In the genomic region with DNA sequence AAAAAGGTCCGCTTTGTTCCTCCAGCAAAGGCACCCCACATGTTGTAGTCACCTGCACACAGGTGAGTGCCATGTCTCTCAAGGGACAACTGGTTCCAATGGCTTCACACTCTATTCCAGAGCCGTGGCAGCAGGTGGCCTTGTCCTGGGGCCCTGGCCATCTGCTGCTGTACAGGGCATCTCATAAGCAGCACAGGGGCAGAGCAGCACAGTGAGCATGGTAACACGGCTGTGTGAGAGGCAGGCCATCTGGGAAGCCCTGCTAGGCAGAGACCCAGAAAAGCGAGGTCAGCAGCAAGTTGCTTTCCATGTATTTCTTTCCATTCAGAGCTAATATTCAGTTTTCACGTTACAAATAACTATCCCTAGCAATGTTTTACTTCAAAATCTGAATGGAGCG, we compare ENCODE assay signal across 25 cellular contexts. TPM values are rescaled to one million over a fixed set of nuclear protein-coding genes. Genes with fewer than 3 reads are reported as not detected.
"Had no signal": no experiment of that assay in that cellular context is flagged by ENCODE, and none has a peak within 500 bp of the region (broad histone marks: within the 10 kb centered on the region; RNA-seq: fewer than 3 reads in every experiment).

No MANE protein-coding gene starts in this region.

- DNase-seq: activated CD4-positive, alpha-beta memory T cell treated with anti-CD3 and anti-CD28 coated beads for 36 hours; activated CD4-positive, alpha-beta T cell treated with anti-CD3 and anti-CD28 coated beads for 36 hours; activated CD4-positive, alpha-beta T cell treated with anti-CD3 and anti-CD28 coated beads, Interleukin-2, amount 50 U/mL, for 1 hour; activated CD8-positive, alpha-beta memory T cell treated with anti-CD3 and anti-CD28 coated beads, Interleukin-2, amount 10 ng/mL, durations not matched to agents 7 days and 5 days; activated CD8-positive, alpha-beta memory T cell treated with anti-CD3 and anti-CD28 coated beads, Interleukin-2, amount 50 U/mL, for 48 hours; activated effector memory CD4-positive, alpha-beta T cell treated with Interleukin-2 at 50 U/mL for 16 hours; activated naive CD4-positive, alpha-beta T cell treated with anti-CD3 and anti-CD28 coated beads, Interleukin-2, amount 10 ng/mL, durations not matched to agents 7 days and 5 days; activated naive CD8-positive, alpha-beta T cell treated with anti-CD3 and anti-CD28 coated beads, Interleukin-2, amount 50 U/mL, for 24 hours; activated T-cell treated with anti-CD3 and anti-CD28 coated beads, Interleukin-2, amount 50 U/mL, for 48 hours; anterior cingulate cortex; KG1; MM.1S; MV-4-11; NCI-H1092; NCI-H1436 treated with DMSO at 0.1 percent for 48 hours; NCI-H187; NCI-H2029 treated with DMSO at 0.1 percent for 48 hours; NCI-H2107; NCI-H226; NCI-H446 treated with DMSO at 0.1 percent for 48 hours; NCI-H524; NCI-H69; SHP77; SJCRH30 had no signal

RNA-seq across cellular contexts. Expression of gene CMPK2, which starts 54.7 kb away (rescaled TPM):
- total RNA-seq: LHCN-M2, SJCRH30 had no signal
